ENCODE assay signal across 30 cellular contexts in genomic region chr7:121304259-121304658, GRCh38. TPM values are rescaled to one million over a fixed set of nuclear protein-coding genes. Genes with fewer than 3 reads are reported as not detected.
"Had no signal": no experiment of that assay in that cellular context is flagged by ENCODE, and none has a peak within 500 bp of the region (broad histone marks: within the 10 kb centered on the region; RNA-seq: fewer than 3 reads in every experiment).

No MANE protein-coding gene starts in this region.

- H2AFZ ChIP-seq: neural progenitor cell, parathyroid adenoma had no signal

- H3K27ac ChIP-seq: body of pancreas, cardiac muscle cell, coronary artery, dorsolateral prefrontal cortex, foreskin keratinocyte, heart left ventricle, neural progenitor cell, parathyroid adenoma, psoas muscle, suprapubic skin, tibial artery, upper lobe of right lung had no signal

- H3K9me3 ChIP-seq: body of pancreas, heart left ventricle, psoas muscle, suprapubic skin, tibial artery, upper lobe of right lung had no signal

- DNase-seq: activated B cell treated with CpG ODN at 0.5 μM for 24 hours; activated CD4-positive, alpha-beta T cell treated with anti-CD3 and anti-CD28 coated beads, Interleukin-2, amount 50 U/mL, for 1 hour; activated CD8-positive, alpha-beta T cell treated with anti-CD3 and anti-CD28 coated beads for 36 hours; activated naive CD4-positive, alpha-beta T cell; activated T-cell treated with anti-CD3 and anti-CD28 coated beads, Interleukin-2, amount 50 U/mL, for 48 hours; anterior cingulate cortex; body of pancreas; cerebellar nuclear complex; dorsolateral prefrontal cortex; effector memory CD4-positive, alpha-beta T cell; foreskin keratinocyte; heart left ventricle; naive thymus-derived CD8-positive, alpha-beta T cell; occipital lobe; psoas muscle; stimulated activated CD4-positive, alpha-beta T cell treated with anti-CD3 and anti-CD28 coated beads, Interleukin-15, amount 100 ng/mL, for 24 hours; stimulated activated CD4-positive, alpha-beta T cell treated with anti-CD3 and anti-CD28 coated beads, Interleukin-2, amount 100 ng/mL, for 24 hours; stimulated activated naive CD4-positive, alpha-beta T cell; tibial artery; upper lobe of right lung had no signal

- H3K27me3 ChIP-seq: body of pancreas, cardiac muscle cell, foreskin keratinocyte, heart left ventricle, neural progenitor cell, suprapubic skin, tibial artery, upper lobe of right lung had no signal

- H3K9ac ChIP-seq: neural progenitor cell, parathyroid adenoma had no signal

- H3K36me3 ChIP-seq: cardiac muscle cell, heart left ventricle, neural progenitor cell, suprapubic skin, tibial artery, upper lobe of right lung had no signal

- H3K79me2 ChIP-seq: parathyroid adenoma had no signal

- H3K4me1 ChIP-seq: body of pancreas, heart left ventricle, neural progenitor cell, parathyroid adenoma, psoas muscle, tibial artery, upper lobe of right lung had no signal

- H3K4me3 ChIP-seq: body of pancreas, cardiac muscle cell, coronary artery, dorsolateral prefrontal cortex, heart left ventricle, neural progenitor cell, psoas muscle, suprapubic skin, tibial artery, upper lobe of right lung had no signal

- H3K4me2 ChIP-seq: neural progenitor cell had no signal

- ATAC-seq: activated CD8-positive, alpha-beta T cell treated with anti-CD3 and anti-CD28 coated beads for 36 hours; activated naive CD4-positive, alpha-beta T cell treated with anti-CD3 and anti-CD28 coated beads, Interleukin-2, amount 50 U/mL, for 72 hours; body of pancreas; foreskin keratinocyte; naive thymus-derived CD8-positive, alpha-beta T cell; upper lobe of right lung had no signal

RNA-seq across cellular contexts. Expression of gene WNT16, which starts 24.5 kb away (rescaled TPM):
- total RNA-seq: activated CD8-positive, alpha-beta T cell treated with anti-CD3 and anti-CD28 coated beads for 36 hours; activated naive CD4-positive, alpha-beta T cell treated with anti-CD3 and anti-CD28 coated beads, Interleukin-2, amount 50 U/mL, for 72 hours; body of pancreas; cardiac muscle cell; epithelial cell of proximal tubule; foreskin keratinocyte; kidney epithelial cell; T-helper 2 cell treated with Interferon-gamma antibody and Interleukin-4, amounts not matched to agents 100 ng/mL and 5 ng/mL, for 36 hours; upper lobe of right lung had no signal
- polyA plus RNA-seq: adipose tissue; cardiac muscle cell; foreskin keratinocyte; heart left ventricle; naive thymus-derived CD8-positive, alpha-beta T cell; psoas muscle had no signal
